Comparison of ENCODE assay signal across 10 cellular contexts in the genomic region with DNA sequence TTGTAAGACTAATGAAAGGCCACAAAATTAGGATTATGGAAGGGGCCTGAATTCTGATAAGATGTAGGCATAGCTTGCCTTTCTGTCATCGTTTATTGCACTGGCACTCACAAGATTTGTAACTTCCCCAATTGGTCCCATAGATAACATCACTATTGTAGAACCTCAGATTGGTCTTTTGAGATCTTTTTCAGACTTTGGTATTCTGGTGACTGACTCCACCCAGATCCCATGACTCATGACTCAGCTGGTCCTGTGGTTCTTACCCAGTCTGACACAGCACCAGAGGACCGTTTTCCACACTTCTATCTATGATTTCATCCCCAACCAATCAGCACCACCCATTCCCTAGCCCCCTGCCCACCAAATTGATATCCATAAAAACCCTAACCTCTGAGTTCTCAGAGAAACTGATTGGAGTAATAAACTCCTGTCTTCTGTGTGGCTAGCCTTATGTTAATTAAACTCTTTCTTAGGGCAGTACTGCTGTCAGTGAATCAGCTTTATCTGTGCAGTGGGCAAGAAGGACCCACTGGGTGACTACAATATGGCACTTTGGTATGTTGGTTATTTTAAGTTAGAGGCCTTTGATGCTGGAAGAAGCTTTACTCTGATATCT. TPM values are rescaled to one million over a fixed set of nuclear protein-coding genes. Genes with fewer than 3 reads are reported as not detected.
DNase-seq lines count a peak whose midpoint lies in the region; ATAC-seq lines count a peak whose summit lies in the region.
"Had no signal": no experiment of that assay in that cellular context is flagged by ENCODE, and none has a peak within 500 bp of the region (broad histone marks: within the 10 kb centered on the region; RNA-seq: fewer than 3 reads in every experiment).

No MANE protein-coding gene starts in this region.

- no peak for ATAC-seq in naive thymus-derived CD8-positive, alpha-beta T cell
- no peak for ATAC-seq in HG03342 (IDR thresholded peaks at IDR 0.05; ENCODE audit: unreplicated experiment)
- ATAC-seq in GM21619 (IDR thresholded peaks at IDR 0.05; ENCODE audit: unreplicated experiment), result no peak

- H3K4me1 Mint-ChIP-seq in activated CD4-positive, alpha-beta memory T cell treated with anti-CD3 and anti-CD28 coated beads for 36 hours (ENCODE audit: low read depth), result no peaks in the 10 kb centered on the region
- H3K4me1 Mint-ChIP-seq in naive thymus-derived CD8-positive, alpha-beta T cell, result no peaks in the 10 kb centered on the region

- no peaks in the 10 kb centered on the region for H3K9me3 Mint-ChIP-seq in activated CD4-positive, alpha-beta memory T cell treated with anti-CD3 and anti-CD28 coated beads for 36 hours
- no peaks in the 10 kb centered on the region for H3K9me3 Mint-ChIP-seq in naive thymus-derived CD8-positive, alpha-beta T cell

- CTCF ChIA-PET in activated CD4-positive, alpha-beta memory T cell treated with anti-CD3 and anti-CD28 coated beads for 36 hours (lab: Charles Lee), result interaction anchor here (1.2 to 4.5 kb wide), 3 partner anchors 9 to 75 kb away, joined by 4 to 16 read pairs (median 12); no protein-coding TSS in a partner anchor

- no peak overlapping the region for H3K27ac Mint-ChIP-seq in activated CD4-positive, alpha-beta memory T cell treated with anti-CD3 and anti-CD28 coated beads for 36 hours
- H3K27ac Mint-ChIP-seq in naive thymus-derived CD8-positive, alpha-beta T cell, result peak overlapping the region in 1 of 10 donors; percentile 12

- no peaks in the 10 kb centered on the region for H3K36me3 Mint-ChIP-seq in activated CD4-positive, alpha-beta memory T cell treated with anti-CD3 and anti-CD28 coated beads for 36 hours
- H3K36me3 Mint-ChIP-seq in naive thymus-derived CD8-positive, alpha-beta T cell, result no peaks in the 10 kb centered on the region

- DNase-seq in AG08396 (ENCODE audit: low spot score) (peak; percentile 34), HCEC 1CT (peak; percentile 51), glomerular visceral epithelial cell (ENCODE audit: extremely low spot score) (peak; percentile 9), Ammon's horn (ENCODE audit: low spot score) (no peak)
- DNase-seq in activated CD4-positive, alpha-beta memory T cell treated with anti-CD3 and anti-CD28 coated beads for 36 hours, result peak; percentile 30
- DNase-seq in naive thymus-derived CD8-positive, alpha-beta T cell, result no peak
- DNase-seq: nucleus accumbens had no signal

- POLR2A ChIA-PET in activated CD4-positive, alpha-beta memory T cell treated with anti-CD3 and anti-CD28 coated beads for 36 hours (lab: Charles Lee), result interaction anchor here (0.7 kb wide), 1 partner anchor 82 kb away, joined by 3 read pairs; the partner anchor contains the start of gene RBM15
- POLR2A ChIA-PET in naive thymus-derived CD8-positive, alpha-beta T cell (lab: Charles Lee), result no interaction called here

- no peak overlapping the region for H3K4me3 Mint-ChIP-seq in activated CD4-positive, alpha-beta memory T cell treated with anti-CD3 and anti-CD28 coated beads for 36 hours
- H3K4me3 Mint-ChIP-seq in naive thymus-derived CD8-positive, alpha-beta T cell, result no peak overlapping the region

- H3K27me3 Mint-ChIP-seq in activated CD4-positive, alpha-beta memory T cell treated with anti-CD3 and anti-CD28 coated beads for 36 hours, result no peaks in the 10 kb centered on the region
- peaks cover 0 to 5% (median 3%) of the 10 kb centered on the region in 5 donors for H3K27me3 Mint-ChIP-seq in naive thymus-derived CD8-positive, alpha-beta T cell

- intact Hi-C loops in activated CD4-positive, alpha-beta memory T cell treated with anti-CD3 and anti-CD28 coated beads for 36 hours (cut with micrococcal nuclease), result no loop called here

RNA-seq across cellular contexts. Expression of gene LAMTOR5, which starts 13.8 kb away (rescaled TPM):
- 100 to 1,000 TPM; 151 to 153 TPM for total RNA-seq in activated CD4-positive, alpha-beta memory T cell treated with anti-CD3 and anti-CD28 coated beads for 36 hours
- 10 to 100 TPM; 72.0 to 76.0 TPM for total RNA-seq in naive thymus-derived CD8-positive, alpha-beta T cell
- polyA plus RNA-seq in naive thymus-derived CD8-positive, alpha-beta T cell, result 100 to 1,000 TPM; 192 to 262 (median 247) TPM

RNA-seq across cellular contexts. Expression of gene PROK1, which starts 29.7 kb away (rescaled TPM):
- not detected for total RNA-seq in activated CD4-positive, alpha-beta memory T cell treated with anti-CD3 and anti-CD28 coated beads for 36 hours
- total RNA-seq in naive thymus-derived CD8-positive, alpha-beta T cell, result not detected
- polyA plus RNA-seq in naive thymus-derived CD8-positive, alpha-beta T cell, result not detected
- total RNA-seq: urinary bladder had no signal

RNA-seq across cellular contexts. Expression of gene SLC16A4, which starts 30.4 kb away (rescaled TPM):
- total RNA-seq in activated CD4-positive, alpha-beta memory T cell treated with anti-CD3 and anti-CD28 coated beads for 36 hours, result under 1 TPM; 0.19 to 0.48 TPM
- total RNA-seq in naive thymus-derived CD8-positive, alpha-beta T cell, result under 1 TPM; 0.55 to 0.88 TPM
- under 1 TPM; 0.15 to 0.61 (median 0.59) TPM for polyA plus RNA-seq in naive thymus-derived CD8-positive, alpha-beta T cell

Comparison
In these comparisons a context has a peak if more than half of its experiments do, and no peak if none do; other contexts are left out.
1. DNase-seq: peak in AG08396 (single experiment), HCEC 1CT (single experiment), activated CD4-positive, alpha-beta memory T cell treated with anti-CD3 and anti-CD28 coated beads for 36 hours (single experiment) and glomerular visceral epithelial cell (single experiment); none in naive thymus-derived CD8-positive, alpha-beta T cell (0 of 10) and Ammon's horn (single experiment).